16 cellular contexts compared by ENCODE assay signal in genomic region chr3:172869797-172870518, GRCh38.
DNase-seq lines count a peak whose midpoint lies in the region; ATAC-seq, FAIRE-seq and TF ChIP-seq lines count a peak whose summit lies in the region.
"Had no signal": no experiment of that assay in that cellular context is flagged by ENCODE, and none has a peak within 500 bp of the region (broad histone marks: within the 10 kb centered on the region; RNA-seq: fewer than 3 reads in every experiment).

No MANE protein-coding gene starts in this region.

- H3K4me1 ChIP-seq in right atrium auricular region (peaks cover 0 to 7% of the 10 kb centered on the region in 2 donors), PC-9 (replicated peaks; ENCODE audit: insufficient read depth) (peaks cover 8% of the 10 kb centered on the region; the same call in 1 of the 2 replicates), smooth muscle cell (ENCODE audit: low read depth) (no peaks in the 10 kb centered on the region)

- H3K4me3 ChIP-seq in right atrium auricular region (no peak overlapping the region), PC-9 (no peak overlapping the region), fibroblast of pulmonary artery (replicated peaks; ENCODE audit: low read depth, low read length) (no peak overlapping the region), smooth muscle cell (no peak overlapping the region)

- no peak overlapping the region for H3K9ac ChIP-seq in smooth muscle cell (ENCODE audit: low read depth)

- H3K4me2 ChIP-seq in PC-9 = 0 out of 2 replicates have a peak overlapping the region, but pooled peaks have one; percentile 14
- peak overlapping the region; percentile 40 for H3K4me2 ChIP-seq in smooth muscle cell

- H3K27me3 ChIP-seq in right atrium auricular region = no peaks in the 10 kb centered on the region
- no peaks in the 10 kb centered on the region for H3K27me3 ChIP-seq in PC-9 (ENCODE audit: insufficient read depth, low read depth)
- no peaks in the 10 kb centered on the region for H3K27me3 ChIP-seq in smooth muscle cell (ENCODE audit: low read depth)

- H2AFZ ChIP-seq in PC-9 (no peak overlapping the region), smooth muscle cell (ENCODE audit: low read depth) (peak overlapping the region; percentile 79)

- WGBS in smooth muscle cell (ENCODE audit: low lambda C conversion rate) = 73% methylated on average over 3 of the region's 3 CpGs

- no peak for DNase-seq in left ventricle myocardium superior
- no peak for DNase-seq in right atrium auricular region (ENCODE audit: low spot score)
- no peak for DNase-seq in PC-9
- peak; percentile 28 for DNase-seq in fibroblast of pulmonary artery (ENCODE audit: low read depth)
- DNase-seq in smooth muscle cell (lab: John Stamatoyannopoulos, UW; ENCODE audit: unreplicated experiment) = no peak
- DNase-seq in RCC 7860 (ENCODE audit: low spot score) = no peak
- no peak for DNase-seq in anterior cingulate cortex (lab: John Stamatoyannopoulos, UW)
- DNase-seq: ACHN; CD4-positive, alpha-beta T cell; H9; NCI-H1417 treated with DMSO at 0.1 percent for 48 hours; NCI-H510A treated with DMSO at 0.1 percent for 48 hours; SHP77 treated with DMSO at 0.1 percent for 48 hours had no signal

- H3K36me3 ChIP-seq in right atrium auricular region = no peaks in the 10 kb centered on the region
- no peaks in the 10 kb centered on the region for H3K36me3 ChIP-seq in PC-9 (ENCODE audit: low read depth)
- H3K36me3 ChIP-seq in smooth muscle cell (ENCODE audit: low read depth) = no peaks in the 10 kb centered on the region

- POLR2A ChIA-PET in PC-9 (lab: Charles Lee; ENCODE audit: unreplicated experiment) = no interaction called here

- no peak for FAIRE-seq in RCC 7860 (lab: Jason Lieb, UNC)

- H4K20me1 ChIP-seq in PC-9 (ENCODE audit: insufficient read depth) (no peaks in the 10 kb centered on the region), smooth muscle cell (ENCODE audit: low read depth) (no peaks in the 10 kb centered on the region)

- no peaks in the 10 kb centered on the region for H3K9me3 ChIP-seq in right atrium auricular region
- no peaks in the 10 kb centered on the region for H3K9me3 ChIP-seq in PC-9 (ENCODE audit: insufficient read depth, low read depth)
- H3K9me3 ChIP-seq in smooth muscle cell (replicated peaks; ENCODE audit: low read depth) = no peaks in the 10 kb centered on the region

- TF ChIP-seq CTCF in right atrium auricular region (IDR thresholded peaks at IDR 0.05) (no peak), PC-9 (conservative IDR thresholded peaks at IDR 0.05) (no peak), fibroblast of pulmonary artery (IDR thresholded peaks at IDR 0.05; ENCODE audit: low read length, missing control alignments) (no peak), smooth muscle cell (IDR thresholded peaks at IDR 0.05; ENCODE audit: borderline replicate concordance, insufficient read depth, poor library complexity, severe bottlenecking) (no peak)

- CTCF ChIA-PET in PC-9 (lab: Charles Lee) = no interaction called here

- H3K27ac ChIP-seq in right atrium auricular region = no peak overlapping the region
- no peak overlapping the region for H3K27ac ChIP-seq in PC-9
- H3K27ac ChIP-seq in smooth muscle cell (ENCODE audit: low read depth) = peak overlapping the region; percentile 59

- BruUV-seq in PC-9 (replicated peaks; lab: Mats Ljungman, UMichigan) = no TSS peak

- H3K9me2 ChIP-seq in PC-9 (ENCODE audit: insufficient read depth) = 0 out of 2 replicates have a peak, but pooled peaks cover 4% of the 10 kb centered on the region

- ATAC-seq in left ventricle myocardium superior (peak; percentile 38), HG02759 (IDR thresholded peaks at IDR 0.05; ENCODE audit: unreplicated experiment) (no peak)
- ATAC-seq: Panc1, SK-N-SH treated with all-trans-retinoic acid at 6 μM for 48 hours had no signal

- intact Hi-C loops in left ventricle myocardium superior (cut with micrococcal nuclease) (no loop called here), PC-9 (cut with micrococcal nuclease; ENCODE audit: unreplicated experiment) (no loop called here)

- H3K79me2 ChIP-seq in PC-9 (ENCODE audit: low read depth) (no peaks in the 10 kb centered on the region), smooth muscle cell (ENCODE audit: low read depth) (no peaks in the 10 kb centered on the region)

- H3F3A ChIP-seq in PC-9 (ENCODE audit: insufficient read depth, low read depth) (no peaks in the 10 kb centered on the region), smooth muscle cell (ENCODE audit: low read depth) (peaks cover 4% of the 10 kb centered on the region)
